In the genomic region with DNA sequence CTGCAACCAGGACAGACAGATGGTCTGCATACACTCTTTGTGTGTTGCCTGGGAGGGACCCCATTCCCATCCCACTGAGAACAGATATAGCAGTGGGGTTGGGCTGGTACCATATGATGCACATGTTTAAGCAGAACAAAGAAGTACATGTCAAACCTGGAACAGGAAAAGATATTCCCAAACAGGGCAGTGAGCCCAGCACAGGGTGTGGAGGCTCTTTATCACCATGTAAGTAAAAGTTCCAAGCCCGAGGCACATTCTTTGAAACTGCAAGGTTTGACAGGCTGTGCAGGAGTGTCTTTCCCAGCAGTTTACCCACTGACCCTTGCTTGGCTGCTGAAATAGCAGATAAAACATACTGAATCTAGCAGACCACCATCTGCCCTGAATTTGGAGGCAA, we compare ENCODE assay signal across 25 cellular contexts. TPM values are rescaled to one million over a fixed set of nuclear protein-coding genes. Genes with fewer than 3 reads are reported as not detected.
A peak's percentile ranks its signal among the peaks of the same experiment; 100 is the strongest.
DNase-seq lines count a peak whose midpoint lies in the region; ATAC-seq, FAIRE-seq and TF ChIP-seq lines count a peak whose summit lies in the region.
"Had no signal": no experiment of that assay in that cellular context is flagged by ENCODE, and none has a peak within 500 bp of the region (broad histone marks: within the 10 kb centered on the region; RNA-seq: fewer than 3 reads in every experiment).

No MANE protein-coding gene starts in this region.

- ATAC-seq in PC-3 (peak; percentile 50), GM21825 (IDR thresholded peaks at IDR 0.05; ENCODE audit: unreplicated experiment) (no peak)
- ATAC-seq: CD8-positive, alpha-beta T cell; K562 had no signal

- FAIRE-seq in bronchial epithelial cell (lab: Jason Lieb, UNC): peak; percentile 50
- FAIRE-seq: GM12891, HTR-8/SVneo, K562 had no signal

- intact Hi-C loops in PC-3 (cut with micrococcal nuclease): no loop called here
- intact Hi-C loops in CD14-positive monocyte (cut with micrococcal nuclease): no loop called here

- H3K9me3 Mint-ChIP-seq in mesothelial cell of epicardium (peaks cover 23% of the 10 kb centered on the region), type B pancreatic cell (peaks cover 3% of the 10 kb centered on the region), CD14-positive monocyte (peaks cover 0 to 24% (median 18%) of the 10 kb centered on the region in 7 donors)

- H3K79me2 ChIP-seq in PC-3 (ENCODE audit: low read length): no peaks in the 10 kb centered on the region

- no peaks in the 10 kb centered on the region for H4K20me1 ChIP-seq in PC-3 (ENCODE audit: low read length)

- H3K36me3 ChIP-seq in PC-3 (ENCODE audit: low read depth, low read length): no peaks in the 10 kb centered on the region
- no peaks in the 10 kb centered on the region for H3K36me3 ChIP-seq in bronchial epithelial cell (ENCODE audit: control insufficient read depth, insufficient read depth, low read length)

- POLR2A ChIA-PET in PC-3 (lab: Charles Lee; ENCODE audit: unreplicated experiment): no interaction called here

- H3K36me3 Mint-ChIP-seq in mesothelial cell of epicardium (peaks cover 17% of the 10 kb centered on the region), type B pancreatic cell (peaks cover 5% of the 10 kb centered on the region), CD14-positive monocyte (no peaks in the 10 kb centered on the region)
- H3K36me3 Mint-ChIP-seq: CD8-positive, alpha-beta T cell had no signal

- CTCF ChIA-PET in PC-3 (lab: Charles Lee): no interaction called here

- no peak overlapping the region for H3K9ac ChIP-seq in PC-3 (ENCODE audit: low read length)

- H3K4me2 ChIP-seq in PC-3 (ENCODE audit: low read length): no peak overlapping the region

- peak overlapping the region; percentile 69 for H3K27ac Mint-ChIP-seq in mesothelial cell of epicardium
- H3K27ac Mint-ChIP-seq in type B pancreatic cell: peak overlapping the region; percentile 91
- H3K27ac Mint-ChIP-seq in CD14-positive monocyte: no peak overlapping the region
- H3K27ac Mint-ChIP-seq: CD8-positive, alpha-beta T cell had no signal

- no peaks in the 10 kb centered on the region for H3F3A ChIP-seq in PC-3 (ENCODE audit: low read length, unreplicated experiment)

- peaks cover 4% of the 10 kb centered on the region; the same call in 1 of the 2 replicates for H3K4me1 ChIP-seq in PC-3 (ENCODE audit: insufficient read depth, low read length)

- no TSS peak for BruUV-seq in PC-3 (replicated peaks; lab: Mats Ljungman, UMichigan)

- no peak overlapping the region for H3K27ac ChIP-seq in PC-3 (ENCODE audit: low read length)

- no peak overlapping the region for H3K4me3 ChIP-seq in PC-3 (ENCODE audit: low read length)
- no peak overlapping the region for H3K4me3 ChIP-seq in bronchial epithelial cell (ENCODE audit: low read depth, low read length)
- H3K4me3 ChIP-seq: K562 had no signal

- H3K4me1 Mint-ChIP-seq in mesothelial cell of epicardium (peaks cover 19% of the 10 kb centered on the region), type B pancreatic cell (ENCODE audit: unreplicated experiment) (no peaks in the 10 kb centered on the region), CD14-positive monocyte (peaks cover 8% of the 10 kb centered on the region)

- no peaks in the 10 kb centered on the region for H3K27me3 ChIP-seq in PC-3 (ENCODE audit: low read length)
- no peaks in the 10 kb centered on the region for H3K27me3 ChIP-seq in bronchial epithelial cell (ENCODE audit: control insufficient read depth, insufficient read depth, low read length)

- no peaks in the 10 kb centered on the region for H3K9me3 ChIP-seq in PC-3 (ENCODE audit: low read length)

- H2AFZ ChIP-seq in PC-3 (ENCODE audit: low read length): no peak overlapping the region

- DNase-seq in PC-3: peak; percentile 6
- peak; percentile 16 for DNase-seq in bronchial epithelial cell (ENCODE audit: low read depth)
- no peak for DNase-seq in mesothelial cell of epicardium (ENCODE audit: low spot score in 2 of 2, unreplicated experiment in 2 of 2)
- DNase-seq in type B pancreatic cell (ENCODE audit: extremely low spot score, unreplicated experiment): no peak
- no peak for DNase-seq in cortex of kidney (lab: John Stamatoyannopoulos, UW)
- no peak for DNase-seq in CD14-positive monocyte (ENCODE audit: low spot score)
- DNase-seq: C1 segment of cervical spinal cord; CD8-positive, alpha-beta T cell; DMS 273 treated with DMSO at 0.1 percent for 48 hours; DMS79; EL; GF-D8; Kasumi-1; MV-4-11; NCI-H1105; NCI-H1436 treated with DMSO at 0.1 percent for 48 hours; NCI-H187 treated with DMSO at 0.1 percent for 48 hours; NCI-H2171 treated with DMSO at 0.1 percent for 48 hours; NCI-H526 treated with DMSO at 0.1 percent for 48 hours; RPMI8226; SHP77 treated with DMSO at 0.1 percent for 48 hours had no signal

- TF ChIP-seq CTCF in PC-3 (conservative IDR thresholded peaks at IDR 0.05; ENCODE audit: low read depth, low read length): no peak
- TF ChIP-seq CTCF in bronchial epithelial cell (IDR thresholded peaks at IDR 0.05; ENCODE audit: insufficient read depth, low read length, severe bottlenecking): no peak
- TF ChIP-seq CTCF in mesothelial cell of epicardium (IDR thresholded peaks at IDR 0.05; ENCODE audit: unreplicated experiment): no peak
- no peak for TF ChIP-seq CTCF in type B pancreatic cell (conservative IDR thresholded peaks at IDR 0.05)
- TF ChIP-seq CTCF in CD14-positive monocyte (IDR thresholded peaks at IDR 0.05): no peak

- no peak overlapping the region for H3K4me3 Mint-ChIP-seq in mesothelial cell of epicardium
- no peak overlapping the region for H3K4me3 Mint-ChIP-seq in type B pancreatic cell
- H3K4me3 Mint-ChIP-seq in CD14-positive monocyte: no peak overlapping the region
- H3K4me3 Mint-ChIP-seq: CD8-positive, alpha-beta T cell had no signal

- H3K9me2 ChIP-seq in PC-3 (replicated peaks; ENCODE audit: low read length): no peaks in the 10 kb centered on the region

- H3K27me3 Mint-ChIP-seq in mesothelial cell of epicardium (ENCODE audit: low read depth) (no peaks in the 10 kb centered on the region), type B pancreatic cell (no peaks in the 10 kb centered on the region), CD14-positive monocyte (ENCODE audit: low read depth in 3 of 3) (peaks cover 2 to 4% (median 3%) of the 10 kb centered on the region in 3 donors)

RNA-seq across cellular contexts. Expression of gene ZNF445, which starts 5.3 kb away (rescaled TPM):
- total RNA-seq in PC-3 (2014; rRNA removed): 7.7 and 8.2 TPM in 2 replicates
- 4.2 and 5.8 TPM in 2 replicates for total RNA-seq in bronchial epithelial cell
- total RNA-seq in mesothelial cell of epicardium: 51.7 to 54.1 TPM (median 52.6 TPM) in 3 replicates
- 24.8 and 41.5 TPM in 2 replicates for total RNA-seq in type B pancreatic cell (ENCODE audit: low replicate concordance)
- polyA plus RNA-seq in CD14-positive monocyte: 1 to 10 TPM in 1 of 2 donors, under 1 TPM in 1; 0.41 to 1.1 TPM

Comparison
In these comparisons a context has a peak if more than half of its experiments do, and no peak if none do; other contexts are left out.
1. DNase-seq: peak in PC-3 (single experiment) and bronchial epithelial cell (single experiment); none in mesothelial cell of epicardium (0 of 2), type B pancreatic cell (single experiment), cortex of kidney (single experiment) and CD14-positive monocyte (single experiment).
2. H3K27ac Mint-ChIP-seq: peak in mesothelial cell of epicardium (single experiment) and type B pancreatic cell (single experiment); none in CD14-positive monocyte (0 of 7).